In genomic region chr5:177516601-177517568, GRCh38 we compare ENCODE assay signal across 8 cellular contexts. TPM values are rescaled to one million over a fixed set of nuclear protein-coding genes. Genes with fewer than 3 reads are reported as not detected.
A peak's percentile ranks its signal among the peaks of the same experiment; 100 is the strongest.
DNase-seq lines count a peak whose midpoint lies in the region; ATAC-seq and TF ChIP-seq lines count a peak whose summit lies in the region.

TSS of gene DDX41 (minus strand) at chr5:177516961. CDS start at chr5:177516945, 16 bp downstream.

- peak within 1 kb of the TSS; percentile 83 to 93 for H3K9ac ChIP-seq in mucosa of rectum (ENCODE audit: low read depth in 1 of 2, low read length in 2 of 2)

- CTCF ChIA-PET in Panc1 (lab: Charles Lee): interaction anchor here (0.5 kb wide), 1 partner anchor 212 kb away, joined by 4 read pairs; no protein-coding TSS in a partner anchor

- TF ChIP-seq CTCF in Panc1 (IDR thresholded peaks at IDR 0.05): no peak

- no peaks in the 10 kb centered on the region for H3K27me3 Mint-ChIP-seq in activated T-cell treated with anti-CD3 and anti-CD28 coated beads, Interleukin-2, amount 50 U/mL, for 4 hours (ENCODE audit: low read depth)

- H3K27me3 ChIP-seq in Panc1 (ENCODE audit: control insufficient read depth, insufficient read depth, low read length) (no peaks in the 10 kb centered on the region), mucosa of rectum (ENCODE audit: control insufficient read depth in 2 of 2, insufficient read depth in 2 of 2, low read length in 2 of 2) (no peaks in the 10 kb centered on the region)

- H3K4me3 Mint-ChIP-seq in activated T-cell treated with anti-CD3 and anti-CD28 coated beads, Interleukin-2, amount 50 U/mL, for 4 hours: peak within 1 kb of the TSS; percentile 86

- ATAC-seq in GM21619 (IDR thresholded peaks at IDR 0.05; ENCODE audit: unreplicated experiment) (peak; percentile 74), Panc1 (peak; percentile 94)
- ATAC-seq in activated T-cell treated with anti-CD3 and anti-CD28 coated beads, Interleukin-2, amount 50 U/mL, for 4 hours: peak; percentile 90 to 93

- H3K4me1 ChIP-seq in Panc1 (ENCODE audit: control insufficient read depth, insufficient read depth, low read length): peaks cover 21% of the 10 kb centered on the region
- peaks cover 11 to 16% of the 10 kb centered on the region in 2 donors for H3K4me1 ChIP-seq in mucosa of rectum (ENCODE audit: control insufficient read depth in 2 of 2, insufficient read depth in 2 of 2, low read length in 2 of 2)

- H3K4me1 Mint-ChIP-seq in activated T-cell treated with anti-CD3 and anti-CD28 coated beads, Interleukin-2, amount 50 U/mL, for 4 hours (ENCODE audit: low read depth): peaks cover 50% of the 10 kb centered on the region

- peaks cover 16% of the 10 kb centered on the region for H3K36me3 ChIP-seq in Panc1 (ENCODE audit: control insufficient read depth, insufficient read depth, low read length)
- H3K36me3 ChIP-seq in mucosa of rectum (ENCODE audit: control insufficient read depth in 2 of 2, insufficient read depth in 2 of 2, low read length in 2 of 2): peaks cover 38 to 64% of the 10 kb centered on the region in 2 donors

- intact Hi-C loops in Panc1 (cut with micrococcal nuclease; ENCODE audit: unreplicated experiment): no loop called here

- H3K27ac ChIP-seq in Panc1 (ENCODE audit: low read length): peak within 1 kb of the TSS; percentile 91
- peak within 1 kb of the TSS; percentile 75 to 89 for H3K27ac ChIP-seq in mucosa of rectum (ENCODE audit: low read depth in 2 of 2, low read length in 2 of 2)

- in situ Hi-C loops in Panc1 (cut with HindIII; ENCODE audit: low pct_unique_long_range_greater_than_20kb, low sequenced_read_pairs): no loop called here

- DNase-seq in DMS53 treated with DMSO at 0.1 percent for 48 hours (lab: John Stamatoyannopoulos, UW; ENCODE audit: unreplicated experiment): peak; percentile 98
- peak; percentile 96 for DNase-seq in Jurkat, Clone E6-1 (ENCODE audit: low read depth, low spot score)
- DNase-seq in Panc1 (ENCODE audit: low read depth, low spot score): peak; percentile 99
- DNase-seq in activated T-cell treated with anti-CD3 and anti-CD28 coated beads, Interleukin-2, amount 50 U/mL, for 4 hours: peak; percentile 92
- DNase-seq in erythroblast (lab: John Stamatoyannopoulos, UW): peak; percentile 99
- DNase-seq in stimulated activated CD8-positive, alpha-beta memory T cell treated with anti-CD3 and anti-CD28 coated beads, Interleukin-4, amount 100 ng/mL, for 48 hours: peak; percentile 97

- peak; percentile 87 for TF ChIP-seq POLR2A in erythroblast (IDR thresholded peaks at IDR 0.05; ENCODE audit: low read length)

- peaks cover 44% of the 10 kb centered on the region for H3K36me3 Mint-ChIP-seq in activated T-cell treated with anti-CD3 and anti-CD28 coated beads, Interleukin-2, amount 50 U/mL, for 4 hours (ENCODE audit: insufficient read depth)

- TSS peak; percentile 79 for BruUV-seq in Panc1 (replicated peaks; lab: Mats Ljungman, UMichigan)

- H3K9me3 ChIP-seq in Panc1 (ENCODE audit: control insufficient read depth, insufficient read depth, low read depth, low read length): no peaks in the 10 kb centered on the region
- no peaks in the 10 kb centered on the region for H3K9me3 ChIP-seq in mucosa of rectum (ENCODE audit: control insufficient read depth in 2 of 2, low read length in 2 of 2)

- no peaks in the 10 kb centered on the region for H3K9me3 Mint-ChIP-seq in activated T-cell treated with anti-CD3 and anti-CD28 coated beads, Interleukin-2, amount 50 U/mL, for 4 hours

- H3K4me3 ChIP-seq in Jurkat, Clone E6-1 (ENCODE audit: low read length): peak within 1 kb of the TSS; percentile 99
- H3K4me3 ChIP-seq in Panc1 (ENCODE audit: low read depth in 2 of 2, low read length in 2 of 2) (peak within 1 kb of the TSS; percentile 93 to 94), mucosa of rectum (ENCODE audit: low read length in 2 of 2) (peak within 1 kb of the TSS; percentile 92 to 95)

- POLR2A ChIA-PET in Panc1 (lab: Charles Lee): interaction anchor here (0.6 to 1.3 kb wide), 2 partner anchors 19 to 150 kb away, joined by 4 read pairs; partner anchors contain the start of gene PDLIM7

RNA-seq across cellular contexts. Expression of gene DDX41, which starts in this region (rescaled TPM):
- polyA plus RNA-seq in Jurkat, Clone E6-1 (2012; ENCODE audit: insufficient read depth, insufficient read length): 187 TPM
- 111 TPM for total RNA-seq in Panc1 (2021; ENCODE audit: unreplicated experiment)
- polyA plus RNA-seq in Panc1 (2012; ENCODE audit: insufficient read length): 259 TPM
- total RNA-seq in activated T-cell treated with anti-CD3 and anti-CD28 coated beads, Interleukin-2, amount 50 U/mL, for 4 hours: 100 to 1,000 TPM; 203 to 220 (median 207) TPM

Comparison
In these comparisons a context has a peak if more than half of its experiments do, and no peak if none do; other contexts are left out.
1. Peak in every context shown above with its lines: DNase-seq, ATAC-seq, H3K4me3 ChIP-seq and H3K27ac ChIP-seq.